In genomic region chr19:34733826-34734600, GRCh38 we compare ENCODE assay signal across 1 cellular context.
TF ChIP-seq lines count a peak whose summit lies in the region.

ZNF181 (plus strand) TSS chr19:34734243; CDS start chr19:34735038, 795 bp downstream.

TF ChIP-seq in HepG2, 621 proteins besides CTCF, POLR2A, EP300 and RAD21 (continued from another document and continues in another):
- TF ChIP-seq KIAA2018 (CRISPR knock-in tag; IDR thresholded peaks at IDR 0.05; ENCODE audit: borderline replicate concordance), result no peak
- TF ChIP-seq DMTF1 (CRISPR knock-in tag; IDR thresholded peaks at IDR 0.05), result no peak
- no peak for TF ChIP-seq EHMT2 (IDR thresholded peaks at IDR 0.05; ENCODE audit: borderline replicate concordance, low read depth, low read length)
- TF ChIP-seq ZNF549 (CRISPR knock-in tag; IDR thresholded peaks at IDR 0.05), result no peak
- peak; percentile 40 for TF ChIP-seq ZEB1 (IDR thresholded peaks at IDR 0.05; ENCODE audit: insufficient replicate concordance, low read depth)
- TF ChIP-seq PAX8 (CRISPR knock-in tag; IDR thresholded peaks at IDR 0.05; ENCODE audit: borderline replicate concordance), result no peak
- peak; percentile 72 for TF ChIP-seq FOXK1 (CRISPR knock-in tag; IDR thresholded peaks at IDR 0.05; ENCODE audit: borderline replicate concordance, low read depth)
- no peak for TF ChIP-seq TMF1 (CRISPR knock-in tag; IDR thresholded peaks at IDR 0.05; ENCODE audit: low read depth)
- TF ChIP-seq ZNF746 (CRISPR knock-in tag; IDR thresholded peaks at IDR 0.05), result 0 out of 2 replicates have a peak, but pooled peaks have one; percentile 20
- TF ChIP-seq ZNF678 (CRISPR knock-in tag; IDR thresholded peaks at IDR 0.05), result peak; percentile 89; the same call in 1 of the 2 replicates
- no peak; the same call in 1 of the 2 replicates for TF ChIP-seq NCOA2 (CRISPR knock-in tag; IDR thresholded peaks at IDR 0.05)
- peak; percentile 52; the same call in 1 of the 2 replicates for TF ChIP-seq ERF (CRISPR knock-in tag; IDR thresholded peaks at IDR 0.05)
- TF ChIP-seq SMAD1 (CRISPR knock-in tag; IDR thresholded peaks at IDR 0.05; ENCODE audit: borderline replicate concordance, low read depth), result no peak
- TF ChIP-seq, protein P1, sequence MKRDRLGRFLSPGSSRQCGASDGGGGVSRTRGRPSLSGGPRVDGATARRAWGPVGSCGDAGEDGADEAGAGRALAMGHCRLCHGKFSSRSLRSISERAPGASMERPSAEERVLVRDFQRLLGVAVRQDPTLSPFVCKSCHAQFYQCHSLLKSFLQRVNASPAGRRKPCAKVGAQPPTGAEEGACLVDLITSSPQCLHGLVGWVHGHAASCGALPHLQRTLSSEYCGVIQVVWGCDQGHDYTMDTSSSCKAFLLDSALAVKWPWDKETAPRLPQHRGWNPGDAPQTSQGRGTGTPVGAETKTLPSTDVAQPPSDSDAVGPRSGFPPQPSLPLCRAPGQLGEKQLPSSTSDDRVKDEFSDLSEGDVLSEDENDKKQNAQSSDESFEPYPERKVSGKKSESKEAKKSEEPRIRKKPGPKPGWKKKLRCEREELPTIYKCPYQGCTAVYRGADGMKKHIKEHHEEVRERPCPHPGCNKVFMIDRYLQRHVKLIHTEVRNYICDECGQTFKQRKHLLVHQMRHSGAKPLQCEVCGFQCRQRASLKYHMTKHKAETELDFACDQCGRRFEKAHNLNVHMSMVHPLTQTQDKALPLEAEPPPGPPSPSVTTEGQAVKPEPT (CRISPR knock-in tag; IDR thresholded peaks at IDR 0.05; ENCODE audit: low read depth), result no peak
- TF ChIP-seq ZNF543 (CRISPR knock-in tag; IDR thresholded peaks at IDR 0.05), result 0 out of 2 replicates have a peak, but pooled peaks have one; percentile 66
- 0 out of 2 replicates have a peak, but pooled peaks have one; percentile 22 for TF ChIP-seq NFE2L1 (CRISPR knock-in tag; IDR thresholded peaks at IDR 0.05; ENCODE audit: borderline replicate concordance)
- peak; percentile 16; the same call in 1 of the 2 replicates for TF ChIP-seq NFE2 (CRISPR knock-in tag; IDR thresholded peaks at IDR 0.05)
- TF ChIP-seq NAIF1 (CRISPR knock-in tag; IDR thresholded peaks at IDR 0.05; ENCODE audit: borderline replicate concordance), result 0 out of 2 replicates have a peak, but pooled peaks have one; percentile 72
- TF ChIP-seq, protein P2, sequence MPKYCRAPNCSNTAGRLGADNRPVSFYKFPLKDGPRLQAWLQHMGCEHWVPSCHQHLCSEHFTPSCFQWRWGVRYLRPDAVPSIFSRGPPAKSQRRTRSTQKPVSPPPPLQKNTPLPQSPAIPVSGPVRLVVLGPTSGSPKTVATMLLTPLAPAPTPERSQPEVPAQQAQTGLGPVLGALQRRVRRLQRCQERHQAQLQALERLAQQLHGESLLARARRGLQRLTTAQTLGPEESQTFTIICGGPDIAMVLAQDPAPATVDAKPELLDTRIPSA (CRISPR knock-in tag; IDR thresholded peaks at IDR 0.05; ENCODE audit: borderline replicate concordance), result no peak
- TF ChIP-seq ZNF235 (CRISPR knock-in tag; IDR thresholded peaks at IDR 0.05; ENCODE audit: borderline replicate concordance), result 0 out of 2 replicates have a peak, but pooled peaks have one; percentile 73
- TF ChIP-seq, protein P3, sequence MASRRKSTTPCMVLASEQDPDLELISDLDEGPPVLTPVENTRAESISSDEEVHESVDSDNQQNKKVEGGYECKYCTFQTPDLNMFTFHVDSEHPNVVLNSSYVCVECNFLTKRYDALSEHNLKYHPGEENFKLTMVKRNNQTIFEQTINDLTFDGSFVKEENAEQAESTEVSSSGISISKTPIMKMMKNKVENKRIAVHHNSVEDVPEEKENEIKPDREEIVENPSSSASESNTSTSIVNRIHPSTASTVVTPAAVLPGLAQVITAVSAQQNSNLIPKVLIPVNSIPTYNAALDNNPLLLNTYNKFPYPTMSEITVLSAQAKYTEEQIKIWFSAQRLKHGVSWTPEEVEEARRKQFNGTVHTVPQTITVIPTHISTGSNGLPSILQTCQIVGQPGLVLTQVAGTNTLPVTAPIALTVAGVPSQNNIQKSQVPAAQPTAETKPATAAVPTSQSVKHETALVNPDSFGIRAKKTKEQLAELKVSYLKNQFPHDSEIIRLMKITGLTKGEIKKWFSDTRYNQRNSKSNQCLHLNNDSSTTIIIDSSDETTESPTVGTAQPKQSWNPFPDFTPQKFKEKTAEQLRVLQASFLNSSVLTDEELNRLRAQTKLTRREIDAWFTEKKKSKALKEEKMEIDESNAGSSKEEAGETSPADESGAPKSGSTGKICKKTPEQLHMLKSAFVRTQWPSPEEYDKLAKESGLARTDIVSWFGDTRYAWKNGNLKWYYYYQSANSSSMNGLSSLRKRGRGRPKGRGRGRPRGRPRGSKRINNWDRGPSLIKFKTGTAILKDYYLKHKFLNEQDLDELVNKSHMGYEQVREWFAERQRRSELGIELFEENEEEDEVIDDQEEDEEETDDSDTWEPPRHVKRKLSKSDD (CRISPR knock-in tag; IDR thresholded peaks at IDR 0.05; ENCODE audit: low read depth), result peak; percentile 57; the same call in 1 of the 2 replicates
- peak; percentile 75 for TF ChIP-seq HCFC1 (IDR thresholded peaks at IDR 0.05; ENCODE audit: low read depth, low read length)
- TF ChIP-seq ZFP37 (CRISPR knock-in tag; IDR thresholded peaks at IDR 0.05; ENCODE audit: borderline replicate concordance), result no peak
- no peak for TF ChIP-seq CCDC6 (CRISPR knock-in tag; IDR thresholded peaks at IDR 0.05)
- TF ChIP-seq TAF1 (CRISPR knock-in tag; IDR thresholded peaks at IDR 0.05), result peak; percentile 86
- TF ChIP-seq ZNF10 (CRISPR knock-in tag; IDR thresholded peaks at IDR 0.05; ENCODE audit: borderline replicate concordance, low read depth), result no peak
- no peak for TF ChIP-seq GRHL1 (CRISPR knock-in tag; conservative IDR thresholded peaks at IDR 0.05)
- peak; percentile 52; the same call in 1 of the 2 replicates for TF ChIP-seq ZNF878 (CRISPR knock-in tag; IDR thresholded peaks at IDR 0.05)
- TF ChIP-seq CREB1 (IDR thresholded peaks at IDR 0.05), result peak; percentile 95
- peak; percentile 84 for TF ChIP-seq CREB1 (CRISPR knock-in tag; IDR thresholded peaks at IDR 0.05)
- peak; percentile 61; the same call in 1 of the 2 replicates for TF ChIP-seq SPEN (CRISPR knock-in tag; IDR thresholded peaks at IDR 0.05; ENCODE audit: low read depth)
- TF ChIP-seq HBP1 (CRISPR knock-in tag; IDR thresholded peaks at IDR 0.05; ENCODE audit: low read depth), result peak; percentile 43; the same call in 1 of the 2 replicates
- no peak for TF ChIP-seq CHD4 (IDR thresholded peaks at IDR 0.05; ENCODE audit: borderline replicate concordance, low read length)
- TF ChIP-seq ZNF550 (CRISPR knock-in tag; IDR thresholded peaks at IDR 0.05; ENCODE audit: borderline replicate concordance), result 0 out of 2 replicates have a peak, but pooled peaks have one; percentile 70
- TF ChIP-seq TFDP2 (CRISPR knock-in tag; IDR thresholded peaks at IDR 0.05), result no peak; the same call in 1 of the 2 replicates
- no peak for TF ChIP-seq MAFG (CRISPR knock-in tag; IDR thresholded peaks at IDR 0.05)
- no peak for TF ChIP-seq MTF2 (CRISPR knock-in tag; IDR thresholded peaks at IDR 0.05; ENCODE audit: borderline replicate concordance)
- no peak for TF ChIP-seq SRSF4 (IDR thresholded peaks at IDR 0.05; ENCODE audit: low read depth, low read length, poor library complexity, severe bottlenecking)
